In the genomic region with DNA sequence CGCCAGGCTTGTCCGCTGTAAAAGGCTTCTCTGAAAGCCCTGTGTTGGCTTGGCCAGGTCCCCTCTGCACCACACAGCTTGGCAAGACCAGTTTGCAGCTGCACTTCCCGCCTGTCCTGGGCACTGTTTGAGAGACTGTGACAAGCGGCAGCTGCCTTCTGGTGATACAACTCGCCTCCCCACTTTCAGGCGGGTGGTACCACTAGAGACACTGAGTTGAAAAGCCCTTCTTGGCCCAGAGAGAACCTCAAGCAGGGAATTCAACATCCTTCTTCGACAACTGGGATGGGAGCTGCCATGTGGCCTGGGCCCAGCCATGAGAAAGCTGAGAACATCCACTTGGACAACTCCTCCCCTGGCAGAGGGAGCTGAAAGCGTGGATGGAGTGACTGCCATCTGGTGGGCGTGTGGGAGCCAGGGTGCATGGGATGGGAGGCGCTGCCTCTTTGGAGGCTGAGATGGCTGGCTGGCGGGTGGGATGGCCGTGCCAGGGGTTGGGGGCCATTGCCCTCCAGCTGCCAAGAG, we compare ENCODE assay signal across 10 cellular contexts.
DNase-seq lines count a peak whose midpoint lies in the region; ATAC-seq, FAIRE-seq and TF ChIP-seq lines count a peak whose summit lies in the region.
"Had no signal": no experiment of that assay in that cellular context is flagged by ENCODE, and none has a peak within 500 bp of the region (broad histone marks: within the 10 kb centered on the region; RNA-seq: fewer than 3 reads in every experiment).

No MANE protein-coding gene starts in this region.

- H3K27me3 ChIP-seq in WERI-Rb-1 (ENCODE audit: insufficient read depth, low read depth, severe bottlenecking) = no peaks in the 10 kb centered on the region

- FAIRE-seq in HTR-8/SVneo (lab: Jason Lieb, UNC) = no peak
- FAIRE-seq: GM12892 had no signal

- no peak overlapping the region for H3K27ac ChIP-seq in WERI-Rb-1

- no peaks in the 10 kb centered on the region for H3K9me3 ChIP-seq in WERI-Rb-1 (ENCODE audit: severe bottlenecking)

- peak; percentile 56 for TF ChIP-seq CTCF in WERI-Rb-1 (IDR thresholded peaks at IDR 0.05; ENCODE audit: low read depth, low read length)

- no peaks in the 10 kb centered on the region for H3K36me3 ChIP-seq in WERI-Rb-1

- peak; percentile 75 for DNase-seq in DMS 273 (lab: John Stamatoyannopoulos, UW; ENCODE audit: unreplicated experiment)
- DNase-seq in DMS 273 treated with DMSO at 0.1 percent for 48 hours (lab: John Stamatoyannopoulos, UW) = no peak
- peak; percentile 45 for DNase-seq in HTR-8/SVneo (ENCODE audit: insufficient read length, low spot score)
- peak; percentile 33 for DNase-seq in WERI-Rb-1
- peak; percentile 40 for DNase-seq in occipital lobe (lab: John Stamatoyannopoulos, UW)
- DNase-seq in NCI-H2081 treated with DMSO at 0.1 percent for 48 hours (lab: John Stamatoyannopoulos, UW) = no peak
- DNase-seq in NOMO-1 (lab: John Stamatoyannopoulos, UW; ENCODE audit: unreplicated experiment in 2 of 2) = no peak
- DNase-seq: activated naive CD8-positive, alpha-beta T cell treated with anti-CD3 and anti-CD28 coated beads, Interleukin-2, amount 10 ng/mL, durations not matched to agents 7 days and 5 days had no signal

- no peak for ATAC-seq in GM19035 (IDR thresholded peaks at IDR 0.05; ENCODE audit: unreplicated experiment)

- no peak overlapping the region for H3K4me3 ChIP-seq in WERI-Rb-1 (ENCODE audit: low read depth, low read length)

Comparison
In these comparisons a context has a peak if more than half of its experiments do, and no peak if none do; other contexts are left out.
1. DNase-seq: peak in DMS 273 (single experiment), HTR-8/SVneo (single experiment), WERI-Rb-1 (single experiment) and occipital lobe (single experiment); none in DMS 273 treated with DMSO at 0.1 percent for 48 hours (single experiment), NCI-H2081 treated with DMSO at 0.1 percent for 48 hours (single experiment) and NOMO-1 (0 of 2).